ENCODE assay signal across 8 cellular contexts in genomic region chr1:112954945-112955677, GRCh38. TPM values are rescaled to one million over a fixed set of nuclear protein-coding genes. Genes with fewer than 3 reads are reported as not detected.
A peak's percentile ranks its signal among the peaks of the same experiment; 100 is the strongest.
DNase-seq lines count a peak whose midpoint lies in the region; ATAC-seq and TF ChIP-seq lines count a peak whose summit lies in the region.

No MANE protein-coding gene starts in this region.

- DNase-seq in CMK (ENCODE audit: low read depth) = peak; percentile 42
- DNase-seq in HK-2 (ENCODE audit: unreplicated experiment) = peak; percentile 77
- no peak for DNase-seq in Panc1 (ENCODE audit: low read depth, low spot score)
- DNase-seq in activated T-helper 1 cell treated with anti-CD3 and anti-CD28 coated beads, Interleukin-2, amount 50 U/mL, for 16 hours (ENCODE audit: low read depth in 1 of 2, low spot score in 1 of 2) = peak; percentile 5 to 35
- peak; percentile 61 for DNase-seq in fibroblast of the aortic adventitia (ENCODE audit: low read depth)
- peak; percentile 51 for DNase-seq in neural crest cell (ENCODE audit: low read depth, low spot score)
- peak in 1 of 2 donors; percentile 67 for DNase-seq in suprapubic skin (ENCODE audit: low spot score in 2 of 2)

- 3% methylated on average over 14 of the region's 25 CpGs for WGBS in suprapubic skin

- CTCF ChIA-PET in Panc1 (lab: Charles Lee) = interaction anchor here (0.6 kb wide), 1 partner anchor 113 kb away, joined by 3 read pairs; no protein-coding TSS in a partner anchor

- H3K4me3 ChIP-seq in Panc1 (ENCODE audit: low read depth in 2 of 2, low read length in 2 of 2) = peak overlapping the region; percentile 81 to 87
- peak overlapping the region; percentile 93 for H3K4me3 ChIP-seq in fibroblast of the aortic adventitia (ENCODE audit: low read depth, low read length)
- H3K4me3 ChIP-seq in suprapubic skin = peak overlapping the region; percentile 82

- POLR2A ChIA-PET in Panc1 (lab: Charles Lee) = no interaction called here

- TF ChIP-seq CTCF in Panc1 (IDR thresholded peaks at IDR 0.05) (no peak), fibroblast of the aortic adventitia (IDR thresholded peaks at IDR 0.05; ENCODE audit: insufficient read depth, low read length) (no peak), neural crest cell (conservative IDR thresholded peaks at IDR 0.05) (no peak), suprapubic skin (IDR thresholded peaks at IDR 0.05) (no peak)

- H3K4me3 Mint-ChIP-seq in neural crest cell = peak overlapping the region; percentile 99

- intact Hi-C loops in Panc1 (cut with micrococcal nuclease; ENCODE audit: unreplicated experiment) = loop anchor here (10.0 kb wide), 1 partner anchor 90 kb away; no protein-coding TSS in a partner anchor

- H3K36me3 Mint-ChIP-seq in neural crest cell (ENCODE audit: low read depth) = peaks cover 8% of the 10 kb centered on the region

- no peaks in the 10 kb centered on the region for H3K27me3 ChIP-seq in Panc1 (ENCODE audit: control insufficient read depth, insufficient read depth, low read length)
- no peaks in the 10 kb centered on the region for H3K27me3 ChIP-seq in suprapubic skin

- H3K9me3 Mint-ChIP-seq in neural crest cell = no peaks in the 10 kb centered on the region

- H3K4me1 ChIP-seq in Panc1 (ENCODE audit: control insufficient read depth, insufficient read depth, low read length) (peaks cover 5% of the 10 kb centered on the region), suprapubic skin (peaks cover 48% of the 10 kb centered on the region)

- H3K27ac ChIP-seq in Panc1 (ENCODE audit: low read length) (peak overlapping the region; percentile 83), suprapubic skin (peak overlapping the region; percentile 85)

- in situ Hi-C loops in Panc1 (cut with HindIII; ENCODE audit: low pct_unique_long_range_greater_than_20kb, low sequenced_read_pairs) = no loop called here

- TF ChIP-seq EP300 in suprapubic skin (IDR thresholded peaks at IDR 0.05) = no peak

- H3K27me3 Mint-ChIP-seq in neural crest cell (ENCODE audit: low read depth) = no peaks in the 10 kb centered on the region

- no TSS peak for BruUV-seq in Panc1 (replicated peaks; lab: Mats Ljungman, UMichigan)

- H3K4me1 Mint-ChIP-seq in neural crest cell = peaks cover 73% of the 10 kb centered on the region

- no peak for TF ChIP-seq POLR2A in suprapubic skin (IDR thresholded peaks at IDR 0.05)

- peak overlapping the region; percentile 98 for H3K27ac Mint-ChIP-seq in neural crest cell (ENCODE audit: unreplicated experiment)

- H3K36me3 ChIP-seq in Panc1 (ENCODE audit: control insufficient read depth, insufficient read depth, low read length) (no peaks in the 10 kb centered on the region), suprapubic skin (no peaks in the 10 kb centered on the region)

- no peaks in the 10 kb centered on the region for H3K9me3 ChIP-seq in Panc1 (ENCODE audit: control insufficient read depth, insufficient read depth, low read depth, low read length)
- H3K9me3 ChIP-seq in suprapubic skin = no peaks in the 10 kb centered on the region

- peak; percentile 24 for ATAC-seq in GM19455 (IDR thresholded peaks at IDR 0.05; ENCODE audit: unreplicated experiment)
- ATAC-seq in Panc1 = peak; percentile 55

RNA-seq across cellular contexts. Expression of gene SLC16A1, which starts 0.9 kb away (rescaled TPM):
- total RNA-seq in Panc1 (2021; ENCODE audit: unreplicated experiment) (51.5 TPM), fibroblast of the aortic adventitia (ENCODE audit: low replicate concordance) (65.5 and 71.9 TPM in 2 replicates), neural crest cell (113 and 130 TPM in 2 replicates), suprapubic skin (10 to 100 TPM; 17.0 to 37.2 (median 21.9) TPM)
- polyA plus RNA-seq in Panc1 (2012; ENCODE audit: insufficient read length) = 60.6 TPM
